8 cellular contexts compared by ENCODE assay signal in genomic region chr3:46693897-46694235, GRCh38. TPM values are rescaled to one million over a fixed set of nuclear protein-coding genes. Genes with fewer than 3 reads are reported as not detected.
A peak's percentile ranks its signal among the peaks of the same experiment; 100 is the strongest.
DNase-seq lines count a peak whose midpoint lies in the region; ATAC-seq and TF ChIP-seq lines count a peak whose summit lies in the region.

No MANE protein-coding gene starts in this region.

- TF ChIP-seq CTCF in GM12864 (IDR thresholded peaks at IDR 0.05; ENCODE audit: low read depth, low read length, missing control alignments) = no peak

- peak; percentile 1 for ATAC-seq in esophagus mucosa
- ATAC-seq in GM18861 (IDR thresholded peaks at IDR 0.05; ENCODE audit: unreplicated experiment) = no peak
- no peak for ATAC-seq in GM19324 (IDR thresholded peaks at IDR 0.05; ENCODE audit: low FRiP score, unreplicated experiment)

- H3K4me3 ChIP-seq in GM12864 (ENCODE audit: low read depth, low read length) = peak overlapping the region; percentile 33; the same call in 1 of the 2 replicates

- DNase-seq in GM12864 (ENCODE audit: low read depth) (no peak), retina (peak; percentile 63), EL (no peak), NCI-H2107 (lab: John Stamatoyannopoulos, UW) (no peak)
- DNase-seq in activated CD4-positive, alpha-beta T cell treated with anti-CD3 and anti-CD28 coated beads, Interleukin-2, amount 50 U/mL, for 1 hour = peak; percentile 49

RNA-seq across cellular contexts. Expression of gene ALS2CL, which starts 0.4 kb away (rescaled TPM):
- 55.7 TPM for total RNA-seq in esophagus mucosa

RNA-seq across cellular contexts. Expression of gene TMIE, which starts 7.3 kb away (rescaled TPM):
- 1.6 TPM for total RNA-seq in esophagus mucosa

RNA-seq across cellular contexts. Expression of gene PRSS50, which starts 23.8 kb away (rescaled TPM):
- total RNA-seq in esophagus mucosa = not detected

Comparison
In these comparisons a context has a peak if more than half of its experiments do, and no peak if none do; other contexts are left out.
1. DNase-seq: peak in activated CD4-positive, alpha-beta T cell treated with anti-CD3 and anti-CD28 coated beads, Interleukin-2, amount 50 U/mL, for 1 hour (single experiment) and retina (single experiment); none in GM12864 (single experiment), EL (single experiment) and NCI-H2107 (single experiment).